Comparison of ENCODE assay signal across 1 cellular context in genomic region chr5:142698447-142698846, GRCh38.
TF ChIP-seq lines count a peak whose summit lies in the region.

No MANE protein-coding gene starts in this region.

TF ChIP-seq in IMR-90, 13 proteins besides CTCF, POLR2A, EP300 and RAD21:
- TF ChIP-seq MAZ (IDR thresholded peaks at IDR 0.05; ENCODE audit: borderline replicate concordance, low read depth, low read length) (no peak), MAFK (IDR thresholded peaks at IDR 0.05; ENCODE audit: low read depth, low read length) (no peak), RCOR1 (IDR thresholded peaks at IDR 0.05; ENCODE audit: insufficient replicate concordance, low read length) (no peak), USF2 (IDR thresholded peaks at IDR 0.05; ENCODE audit: low read depth, low read length) (no peak), ELK1 (IDR thresholded peaks at IDR 0.05; ENCODE audit: borderline replicate concordance, low read depth, low read length) (no peak), MXI1 (IDR thresholded peaks at IDR 0.05; ENCODE audit: borderline replicate concordance, low read depth, low read length) (no peak), NFE2L2 (IDR thresholded peaks at IDR 0.05; ENCODE audit: low read depth, low read length) (no peak), BHLHE40 (IDR thresholded peaks at IDR 0.05; ENCODE audit: low read depth, low read length) (no peak), FOS (IDR thresholded peaks at IDR 0.05; ENCODE audit: low read depth, low read length) (no peak), RFX5 (IDR thresholded peaks at IDR 0.05; ENCODE audit: low read depth, low read length) (no peak), CEBPB (IDR thresholded peaks at IDR 0.05; ENCODE audit: low read depth, low read length) (no peak), CHD1 (IDR thresholded peaks at IDR 0.05; ENCODE audit: low read depth, low read length) (no peak), SMC3 (IDR thresholded peaks at IDR 0.05; ENCODE audit: low read depth, low read length) (no peak)
